Comparison of ENCODE assay signal across 11 cellular contexts in the genomic region with DNA sequence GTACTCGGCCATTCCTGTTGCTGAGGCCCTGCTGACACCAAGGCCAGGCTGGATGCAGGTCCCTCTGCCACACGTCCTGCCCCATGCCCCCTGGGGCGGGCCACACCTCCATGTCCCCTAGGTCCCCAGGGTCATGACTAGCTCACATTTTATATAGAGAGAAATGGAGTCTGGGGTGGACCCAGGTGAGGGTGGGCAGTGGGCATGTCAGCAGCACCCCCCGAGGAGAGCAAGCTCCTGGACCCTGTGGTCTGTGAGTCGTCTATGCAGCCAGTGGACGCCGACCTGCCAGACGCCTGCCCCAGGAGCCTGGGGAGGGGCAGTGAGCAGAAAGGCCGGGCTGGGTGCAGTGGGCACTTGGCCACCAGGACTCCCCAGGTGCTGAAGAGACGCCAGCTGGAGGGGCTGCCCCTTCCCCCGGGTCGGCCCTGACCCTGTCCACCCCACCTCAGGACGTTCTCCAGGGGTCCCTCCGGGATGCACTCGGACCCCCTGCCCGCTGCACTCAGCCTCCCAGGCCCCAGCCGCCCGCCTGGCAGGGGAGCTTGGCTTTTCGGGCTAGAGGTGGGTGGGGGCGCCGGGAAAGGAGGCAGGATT. TPM values are rescaled to one million over a fixed set of nuclear protein-coding genes. Genes with fewer than 3 reads are reported as not detected.
DNase-seq lines count a peak whose midpoint lies in the region; ATAC-seq, FAIRE-seq and TF ChIP-seq lines count a peak whose summit lies in the region.
"Had no signal": no experiment of that assay in that cellular context is flagged by ENCODE, and none has a peak within 500 bp of the region (broad histone marks: within the 10 kb centered on the region; RNA-seq: fewer than 3 reads in every experiment).

No MANE protein-coding gene starts in this region.

- peaks cover 44% of the 10 kb centered on the region for H4K20me1 ChIP-seq in DND-41 (ENCODE audit: insufficient read depth, low read length)
- H4K20me1 ChIP-seq in neural progenitor cell (ENCODE audit: low read depth) = peaks cover 94% of the 10 kb centered on the region

- DNase-seq in DND-41 = no peak
- no peak for DNase-seq in T-helper 17 cell
- no peak for DNase-seq in neural progenitor cell (ENCODE audit: low spot score)
- no peak for DNase-seq in small intestine
- DNase-seq: esophagus squamous epithelium, KG1 had no signal

- H3K27me3 Mint-ChIP-seq in T-helper 17 cell (peaks cover 28% of the 10 kb centered on the region), neural progenitor cell (ENCODE audit: insufficient read depth, low read depth) (peaks cover 41% of the 10 kb centered on the region)

- H3K36me3 ChIP-seq in DND-41 (ENCODE audit: insufficient read depth, low read length) = 0 out of 2 replicates have a peak, but pooled peaks cover under 1% of the 10 kb centered on the region
- no peaks in the 10 kb centered on the region for H3K36me3 ChIP-seq in neural progenitor cell
- no peaks in the 10 kb centered on the region for H3K36me3 ChIP-seq in small intestine (ENCODE audit: control insufficient read depth in 2 of 2, insufficient read depth in 2 of 2, low read length in 2 of 2)

- peaks cover 41% of the 10 kb centered on the region for H3K27me3 ChIP-seq in DND-41 (ENCODE audit: insufficient read depth, low read length, poor library complexity)
- peaks cover 100% of the 10 kb centered on the region for H3K27me3 ChIP-seq in neural progenitor cell
- H3K27me3 ChIP-seq in small intestine (ENCODE audit: control insufficient read depth in 2 of 2, insufficient read depth in 2 of 2, low read length in 2 of 2) = peaks cover 19 to 26% of the 10 kb centered on the region in 2 donors

- H2AFZ ChIP-seq in DND-41 (ENCODE audit: low read depth, low read length) = no peak overlapping the region
- no peak overlapping the region for H2AFZ ChIP-seq in neural progenitor cell (replicated peaks)

- TF ChIP-seq CTCF in DND-41 (IDR thresholded peaks at IDR 0.05; ENCODE audit: borderline replicate concordance, extremely low read depth, low read length, poor library complexity, severe bottlenecking) (no peak), neural progenitor cell (IDR thresholded peaks at IDR 0.05) (no peak)

- H3K27ac ChIP-seq in DND-41 (ENCODE audit: low read length) (no peak overlapping the region), neural progenitor cell (no peak overlapping the region), small intestine (ENCODE audit: low read depth in 1 of 2, low read length in 1 of 2) (no peak overlapping the region)

- peak overlapping the region; percentile 58 for H3K4me3 Mint-ChIP-seq in T-helper 17 cell
- H3K4me3 Mint-ChIP-seq in neural progenitor cell = peak overlapping the region; percentile 60

- H3K4me1 ChIP-seq in DND-41 (ENCODE audit: insufficient read depth, low read length) (peaks cover 17% of the 10 kb centered on the region), neural progenitor cell (peaks cover 31% of the 10 kb centered on the region), small intestine (ENCODE audit: control insufficient read depth in 2 of 2, insufficient read depth in 1 of 2, low read depth in 1 of 2, low read length in 1 of 2) (peaks cover 0 to 2% of the 10 kb centered on the region in 2 donors)

- H3K9me3 ChIP-seq in DND-41 (ENCODE audit: insufficient read depth, low read length, severe bottlenecking) (peaks cover 1% of the 10 kb centered on the region), T-helper 17 cell (ENCODE audit: control insufficient read depth, low read length, poor library complexity, severe bottlenecking) (no peaks in the 10 kb centered on the region), neural progenitor cell (ENCODE audit: low read depth) (no peaks in the 10 kb centered on the region), small intestine (ENCODE audit: control insufficient read depth, low read depth) (no peaks in the 10 kb centered on the region)
- H3K9me3 ChIP-seq: esophagus squamous epithelium had no signal

- H3K4me3 ChIP-seq in DND-41 (ENCODE audit: low read depth in 1 of 2, low read length in 2 of 2) (no peak overlapping the region), neural progenitor cell (peak overlapping the region; percentile 35), small intestine (ENCODE audit: low read depth in 1 of 2, low read length in 2 of 2) (peak overlapping the region in 1 of 2 donors; percentile 43)

- FAIRE-seq in small intestine (lab: Jason Lieb, UNC) = no peak

- H3K4me2 ChIP-seq in DND-41 (ENCODE audit: insufficient read depth, low read length) (peak overlapping the region; percentile 57), neural progenitor cell (peak overlapping the region; percentile 87)

- H3K9me3 Mint-ChIP-seq in neural progenitor cell = peaks cover 2% of the 10 kb centered on the region

- WGBS in small intestine, 3 donors = 7 to 27% (median 14%) methylated on average over 16 to 21 of the region's 21 CpGs

- peaks cover 33% of the 10 kb centered on the region for H3F3A ChIP-seq in neural progenitor cell (ENCODE audit: low read depth)

- no peak for ATAC-seq in DND-41 (ENCODE audit: insufficient read depth, low read depth)
- ATAC-seq in T-helper 17 cell = no peak
- no peak for ATAC-seq in GM21786 (IDR thresholded peaks at IDR 0.05; ENCODE audit: unreplicated experiment)
- no peak for ATAC-seq in HG03280 (IDR thresholded peaks at IDR 0.05; ENCODE audit: unreplicated experiment)

- H3K36me3 Mint-ChIP-seq in T-helper 17 cell (ENCODE audit: low read depth) (no peaks in the 10 kb centered on the region), neural progenitor cell (no peaks in the 10 kb centered on the region)

- H3K27ac Mint-ChIP-seq in T-helper 17 cell (no peak overlapping the region), neural progenitor cell (no peak overlapping the region)

- H3K79me2 ChIP-seq in DND-41 (ENCODE audit: insufficient read depth, low read length) (no peaks in the 10 kb centered on the region), neural progenitor cell (ENCODE audit: low read depth) (no peaks in the 10 kb centered on the region)

- H3K4me1 Mint-ChIP-seq in T-helper 17 cell = peaks cover 8% of the 10 kb centered on the region
- peaks cover 40% of the 10 kb centered on the region for H3K4me1 Mint-ChIP-seq in neural progenitor cell

- no peak overlapping the region; the same call in 1 of the 2 replicates for H3K9ac ChIP-seq in DND-41 (ENCODE audit: low read depth, low read length)
- H3K9ac ChIP-seq in neural progenitor cell = no peak overlapping the region

RNA-seq across cellular contexts. Expression of a gene that starts 15.9 kb away (rescaled TPM):
- total RNA-seq in T-helper 17 cell = not detected
- total RNA-seq in neural progenitor cell (ENCODE audit: low replicate concordance) = 0.15 TPM in 1 of 2 replicates, not detected in the other
- 1 to 10 TPM in 2 of 3 donors, under 1 TPM in 1; 0.89 to 8.8 (median 4.9) TPM for polyA plus RNA-seq in small intestine
- total RNA-seq: activated CD8-positive, alpha-beta memory T cell treated with anti-CD3 and anti-CD28 coated beads for 36 hours; SK-MEL-5 had no signal

RNA-seq across cellular contexts. Expression of a gene that starts 19.4 kb away (rescaled TPM):
- total RNA-seq in T-helper 17 cell (10 to 100 TPM; 45.2 to 51.7 TPM), neural progenitor cell (ENCODE audit: low replicate concordance) (39.6 and 69.1 TPM in 2 replicates)
- 10 to 100 TPM; 34.0 to 69.3 (median 42.7) TPM for polyA plus RNA-seq in small intestine

RNA-seq across cellular contexts. Expression of a gene that starts 20.8 kb away (rescaled TPM):
- total RNA-seq in T-helper 17 cell = 10 to 100 TPM; 16.1 to 16.6 TPM
- total RNA-seq in neural progenitor cell (ENCODE audit: low replicate concordance) = 10.7 and 33.8 TPM in 2 replicates
- polyA plus RNA-seq in small intestine = 10 to 100 TPM in 1 of 3 donors, 1 to 10 TPM in 2; 6.6 to 11.9 (median 7.0) TPM

RNA-seq across cellular contexts. Expression of a gene that starts 26.7 kb away (rescaled TPM):
- total RNA-seq in T-helper 17 cell = 1 to 10 TPM; 3.4 to 4.3 TPM
- total RNA-seq in neural progenitor cell (ENCODE audit: low replicate concordance) = 0.09 TPM in 1 of 2 replicates, not detected in the other
- polyA plus RNA-seq in small intestine = under 1 TPM; 0.72 to 0.89 (median 0.81) TPM

RNA-seq across cellular contexts. Expression of a gene that starts 42.3 kb away (rescaled TPM):
- total RNA-seq in T-helper 17 cell = not detected
- not detected in 2 replicates for total RNA-seq in neural progenitor cell (ENCODE audit: low replicate concordance)
- 1 to 10 TPM in 1 of 3 donors, under 1 TPM in 1, not detected in 1; 0.30 to 1.6 TPM for polyA plus RNA-seq in small intestine
- total RNA-seq: activated CD8-positive, alpha-beta memory T cell treated with anti-CD3 and anti-CD28 coated beads for 36 hours; esophagus squamous epithelium; sciatic nerve had no signal
